ENCODE assay signal across 8 cellular contexts in genomic region chr11:67606477-67607295, GRCh38. TPM values are rescaled to one million over a fixed set of nuclear protein-coding genes. Genes with fewer than 3 reads are reported as not detected.
DNase-seq lines count a peak whose midpoint lies in the region; ATAC-seq, FAIRE-seq and TF ChIP-seq lines count a peak whose summit lies in the region.

TSS of gene NDUFV1 (plus strand) at chr11:67606936. CDS start at chr11:67607005, 69 bp downstream.

- intact Hi-C loops in heart right ventricle (cut with DNase I) = loop anchor here in 3 of 10 donors (1.0 to 5.0 kb wide), 3 partner anchors 23 to 34 kb away; partner anchors contain the start of gene GSTP1 (in 2 of the 3)
- intact Hi-C loops in prostate gland (cut with DNase I) = loop anchor here (2.0 kb wide), 1 partner anchor 24 kb away; the partner anchor contains the start of gene GSTP1

- TF ChIP-seq POLR2A in GM12891 (IDR thresholded peaks at IDR 0.05; ENCODE audit: low read depth, low read length) (peak; percentile 78), prostate gland (IDR thresholded peaks at IDR 0.05) (peak; percentile 73)

- DNase-seq in GM12891 (ENCODE audit: insufficient read length, low spot score) = peak; percentile 90
- peak; percentile 99 for DNase-seq in NCI-H146 (lab: John Stamatoyannopoulos, UW)
- peak; percentile 90 to 95 (median 94) for DNase-seq in T-helper 1 cell
- peak; percentile 84 for DNase-seq in amniotic epithelial cell (ENCODE audit: low read depth)
- DNase-seq in heart right ventricle = peak; percentile 97 to 98
- DNase-seq in prostate gland (ENCODE audit: low spot score) = peak; percentile 94

- H3K36me3 ChIP-seq in heart right ventricle = peaks cover 0 to 35% (median 29%) of the 10 kb centered on the region in 9 donors
- peaks cover 7 to 9% of the 10 kb centered on the region in 2 donors for H3K36me3 ChIP-seq in prostate gland
- H3K36me3 ChIP-seq in urinary bladder (ENCODE audit: insufficient read depth) = no peaks in the 10 kb centered on the region

- peak within 1 kb of the TSS; percentile 66 to 97 (median 92) for H3K27ac ChIP-seq in heart right ventricle
- H3K27ac ChIP-seq in prostate gland = peak within 1 kb of the TSS; percentile 47 to 76
- peak within 1 kb of the TSS; percentile 63 for H3K27ac ChIP-seq in urinary bladder (ENCODE audit: low read depth)

- H3K27me3 ChIP-seq in heart right ventricle (peaks cover 0 to 2% (median 0%) of the 10 kb centered on the region in 7 donors), prostate gland (replicated peaks; ENCODE audit: insufficient read depth) (no peaks in the 10 kb centered on the region)

- peak within 1 kb of the TSS; percentile 85 to 100 (median 92) for H3K4me3 ChIP-seq in heart right ventricle
- peak within 1 kb of the TSS; percentile 54 to 94 for H3K4me3 ChIP-seq in prostate gland
- H3K4me3 ChIP-seq in urinary bladder (ENCODE audit: low read depth, low read length) = peak within 1 kb of the TSS; percentile 88

- ATAC-seq in HG02840 (IDR thresholded peaks at IDR 0.05; ENCODE audit: low FRiP score, unreplicated experiment) (peak; percentile 86), heart right ventricle (peak; percentile 97 to 100 (median 99))

- FAIRE-seq in GM12891 (lab: Jason Lieb, UNC) = peak; percentile 99

- TF ChIP-seq CTCF in heart right ventricle (IDR thresholded peaks at IDR 0.05) (peak; percentile 34 to 84 (median 70)), prostate gland (IDR thresholded peaks at IDR 0.05) (peak; percentile 51 to 95 (median 86))

- H3K4me1 ChIP-seq in heart right ventricle = peaks cover 12 to 27% (median 20%) of the 10 kb centered on the region in 9 donors
- H3K4me1 ChIP-seq in prostate gland (replicated peaks) = peaks cover 8% of the 10 kb centered on the region
- no peaks in the 10 kb centered on the region for H3K4me1 ChIP-seq in urinary bladder (ENCODE audit: insufficient read depth)

- H3K9me3 ChIP-seq in heart right ventricle (no peaks in the 10 kb centered on the region), prostate gland (no peaks in the 10 kb centered on the region)

- 0 to 1% methylated on average over 70 of the region's 70 CpGs for WGBS in heart right ventricle, 2 donors
- WGBS in prostate gland = under 1% methylated on average over 48 of the region's 70 CpGs
- under 1% methylated on average over 70 of the region's 70 CpGs for WGBS in urinary bladder

TF ChIP-seq in GM12891, 5 proteins besides CTCF, POLR2A, EP300 and RAD21:
- TF ChIP-seq POLR2AphosphoS5 (IDR thresholded peaks at IDR 0.05; ENCODE audit: low read depth, low read length) (peak; percentile 83), POU2F2 (IDR thresholded peaks at IDR 0.05; ENCODE audit: low read depth, low read length) (0 out of 2 replicates have a peak, but pooled peaks have one; percentile 6), PAX5 (IDR thresholded peaks at IDR 0.05; ENCODE audit: insufficient read depth, low read length, severe bottlenecking) (no peak), SPI1 (IDR thresholded peaks at IDR 0.05; ENCODE audit: low read depth, low read length) (peak; percentile 60), TAF1 (IDR thresholded peaks at IDR 0.05; ENCODE audit: low read depth, low read length) (peak; percentile 69; the same call in 1 of the 2 replicates)

RNA-seq across cellular contexts. Expression of gene NDUFV1, which starts in this region (rescaled TPM):
- 214 TPM for polyA plus RNA-seq in GM12891 (2012; ENCODE audit: low read depth, missing spikeins)
- total RNA-seq in heart right ventricle (100 to 1,000 TPM; 406 to 712 (median 638) TPM), prostate gland (100 to 1,000 TPM; 190 to 260 TPM), urinary bladder (103 TPM)
- polyA plus RNA-seq in heart right ventricle (100 to 1,000 TPM; 295 to 387 TPM), urinary bladder (161 TPM)

Comparison
In these comparisons a context has a peak if more than half of its experiments do, and no peak if none do; other contexts are left out.
1. Peak in every context shown above with its lines: DNase-seq, ATAC-seq, H3K4me3 ChIP-seq and H3K27ac ChIP-seq.